ENCODE assay signal across 17 cellular contexts in the genomic region with DNA sequence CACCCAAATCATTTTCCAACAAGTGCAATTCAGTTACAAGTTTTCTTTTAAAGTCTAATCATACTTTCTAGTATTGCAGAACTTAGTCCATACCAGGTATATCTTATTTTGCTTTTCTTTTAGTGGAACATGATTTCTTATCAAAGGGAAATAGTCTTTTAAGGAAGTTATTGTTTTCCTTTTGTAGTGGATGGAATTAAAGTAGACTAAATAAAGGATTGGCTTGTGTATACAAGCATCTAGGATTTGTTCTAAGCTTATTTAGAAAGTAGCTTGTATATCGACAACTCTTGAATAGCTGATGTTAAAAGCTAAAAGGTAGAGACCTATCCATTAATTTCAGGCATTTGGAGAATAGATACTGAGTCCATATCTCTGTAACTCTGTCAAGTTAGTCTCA. TPM values are rescaled to one million over a fixed set of nuclear protein-coding genes. Genes with fewer than 3 reads are reported as not detected.
DNase-seq lines count a peak whose midpoint lies in the region; ATAC-seq and TF ChIP-seq lines count a peak whose summit lies in the region.
"Had no signal": no experiment of that assay in that cellular context is flagged by ENCODE, and none has a peak within 500 bp of the region (broad histone marks: within the 10 kb centered on the region; RNA-seq: fewer than 3 reads in every experiment).

No MANE protein-coding gene starts in this region.

- in situ Hi-C loops in brain microvascular endothelial cell (cut with HindIII; ENCODE audit: low pct_ligation_motif_present, low sequenced_read_pairs), result no loop called here

- DNase-seq in OCI-M1 (lab: John Stamatoyannopoulos, UW), result peak; percentile 25
- no peak for DNase-seq in brain microvascular endothelial cell
- no peak for DNase-seq in hepatocyte (ENCODE audit: low spot score)
- no peak for DNase-seq in stimulated activated CD4-positive, alpha-beta T cell treated with anti-CD3 and anti-CD28 coated beads, Interleukin-4, amount 100 ng/mL, for 1 hour
- no peak for DNase-seq in germinal center (ENCODE audit: low spot score)
- DNase-seq: activated CD4-positive, alpha-beta T cell treated with anti-CD3 and anti-CD28 coated beads, Interleukin-2, amount 10 ng/mL, durations not matched to agents 7 days and 5 days; activated CD8-positive, alpha-beta memory T cell treated with anti-CD3 and anti-CD28 coated beads, Interleukin-2, amount 50 U/mL, for 48 hours; activated effector memory CD4-positive, alpha-beta T cell treated with anti-CD3 and anti-CD28 coated beads, Interleukin-2, amount 50 U/mL, for 16 hours; adrenal gland; DND-41; KBM-7; NCI-H2029; NCI-H446; nucleus accumbens; stimulated activated naive B cell treated with anti-CD40 and anti-IgM and Interleukin-4, amounts not matched to agents 10 μg/mL and 1 μg/mL and 100 μg/mL, for 72 hours had no signal

- peak overlapping the region; percentile 28 for H3K4me2 ChIP-seq in hepatocyte
- peak overlapping the region; percentile 68 for H3K4me2 ChIP-seq in skeletal muscle satellite cell (ENCODE audit: low read length)

- H3K36me3 ChIP-seq in brain microvascular endothelial cell (replicated peaks) (no peaks in the 10 kb centered on the region), hepatocyte (replicated peaks; ENCODE audit: insufficient read depth, low read depth) (no peaks in the 10 kb centered on the region), skeletal muscle satellite cell (ENCODE audit: insufficient read depth, low read length) (peaks cover 6% of the 10 kb centered on the region)
- H3K36me3 ChIP-seq: adrenal gland had no signal

- H3K79me2 ChIP-seq in hepatocyte, result peaks cover 92% of the 10 kb centered on the region

- no peak overlapping the region for H2AFZ ChIP-seq in hepatocyte

- peak overlapping the region; percentile 91 for H3K27ac ChIP-seq in brain microvascular endothelial cell
- peak overlapping the region; percentile 3 for H3K27ac ChIP-seq in hepatocyte

- H3K4me1 ChIP-seq in hepatocyte (ENCODE audit: insufficient read depth) (peaks cover 21% of the 10 kb centered on the region), skeletal muscle satellite cell (ENCODE audit: control insufficient read depth, insufficient read depth, low read length) (peaks cover 84% of the 10 kb centered on the region)

- 63% methylated on average over 1 of the region's 1 CpG for WGBS in hepatocyte (ENCODE audit: low lambda C conversion rate, missing lambda C conversion rate)

- no peaks in the 10 kb centered on the region for H3K27me3 ChIP-seq in brain microvascular endothelial cell (replicated peaks)
- H3K27me3 ChIP-seq in hepatocyte, result no peaks in the 10 kb centered on the region
- no peaks in the 10 kb centered on the region for H3K27me3 ChIP-seq in skeletal muscle satellite cell (ENCODE audit: control insufficient read depth, insufficient read depth, low read length)
- H3K27me3 ChIP-seq: adrenal gland had no signal

- no peak for ATAC-seq in GM19328 (IDR thresholded peaks at IDR 0.05; ENCODE audit: unreplicated experiment)
- ATAC-seq: stimulated activated naive B cell treated with anti-CD40 and anti-IgM and Interleukin-4, amounts not matched to agents 10 μg/mL and 1 μg/mL and 100 μg/mL, for 72 hours had no signal

- H3K4me3 ChIP-seq in brain microvascular endothelial cell (ENCODE audit: low read depth, low read length) (no peak overlapping the region), hepatocyte (no peak overlapping the region), skeletal muscle satellite cell (ENCODE audit: low read length) (no peak overlapping the region)

- no peaks in the 10 kb centered on the region for H3K9me2 ChIP-seq in hepatocyte (replicated peaks; ENCODE audit: insufficient read depth)

- no peak for TF ChIP-seq CTCF in brain microvascular endothelial cell (IDR thresholded peaks at IDR 0.05; ENCODE audit: low read depth, low read length, missing control alignments)
- TF ChIP-seq CTCF in hepatocyte (IDR thresholded peaks at IDR 0.05; ENCODE audit: poor library complexity), result no peak

- H3K9me3 ChIP-seq in hepatocyte (ENCODE audit: low read depth), result no peaks in the 10 kb centered on the region
- H3K9me3 ChIP-seq in skeletal muscle satellite cell (replicated peaks; ENCODE audit: low read length), result no peaks in the 10 kb centered on the region
- H3K9me3 ChIP-seq: adrenal gland had no signal

- no peaks in the 10 kb centered on the region for H4K20me1 ChIP-seq in hepatocyte (ENCODE audit: insufficient read depth, poor library complexity, severe bottlenecking)

- H3K9ac ChIP-seq in skeletal muscle satellite cell (ENCODE audit: low read depth, low read length), result peak overlapping the region; percentile 79

RNA-seq across cellular contexts. Expression of gene DCBLD1, which starts 14.8 kb away (rescaled TPM):
- 23.8 and 40.1 TPM in 2 replicates for total RNA-seq in hepatocyte
- polyA plus RNA-seq in hepatocyte, result 12.8 and 18.9 TPM in 2 replicates
- 24.2 and 30.2 TPM in 2 replicates for total RNA-seq in skeletal muscle satellite cell (2012; rRNA removed)
